ENCODE assay signal across 10 cellular contexts in the genomic region with DNA sequence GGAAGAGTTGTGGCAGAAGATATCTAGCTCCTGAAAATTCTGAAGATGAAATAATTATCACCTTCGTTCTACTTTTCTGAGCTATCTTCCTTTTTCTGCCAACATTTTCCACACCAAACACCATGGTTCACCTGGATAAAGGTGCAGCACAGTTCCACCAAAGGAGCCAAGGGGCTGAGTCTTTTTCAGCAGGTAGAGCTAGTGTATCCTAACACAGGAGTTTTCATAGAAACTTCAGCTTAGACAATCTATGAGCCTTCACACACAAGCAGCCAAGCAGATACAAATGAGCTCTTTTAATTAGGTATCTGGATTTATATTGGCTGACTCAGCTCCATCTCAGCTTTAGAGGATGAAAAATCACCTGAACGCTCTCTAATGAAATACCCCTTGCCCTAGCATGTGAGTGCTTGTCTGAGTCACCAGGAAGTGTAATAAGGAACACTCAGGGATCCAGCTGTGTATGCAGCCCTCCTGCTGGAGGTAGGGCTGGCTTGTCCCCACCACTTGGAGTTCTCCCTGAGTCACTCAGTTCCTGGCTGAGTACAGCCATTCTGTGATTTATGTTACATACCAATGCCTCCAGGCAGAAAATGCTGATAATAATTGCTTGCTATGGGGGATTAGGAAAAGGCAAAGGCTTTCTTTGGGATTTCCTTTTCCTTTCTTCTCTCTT.
DNase-seq lines count a peak whose midpoint lies in the region; ATAC-seq and TF ChIP-seq lines count a peak whose summit lies in the region.
"Had no signal": no experiment of that assay in that cellular context is flagged by ENCODE, and none has a peak within 500 bp of the region (broad histone marks: within the 10 kb centered on the region; RNA-seq: fewer than 3 reads in every experiment).

No MANE protein-coding gene starts in this region.

- no peak overlapping the region for H3K4me3 Mint-ChIP-seq in GM23338

- DNase-seq in A172 (ENCODE audit: low spot score): peak; percentile 100
- DNase-seq in GM23338 (ENCODE audit: low spot score): peak; percentile 52
- peak; percentile 29 to 43 for DNase-seq in SJCRH30
- DNase-seq in glomerular visceral epithelial cell (ENCODE audit: extremely low spot score): peak; percentile 96
- no peak for DNase-seq in C1 segment of cervical spinal cord (lab: John Stamatoyannopoulos, UW)
- DNase-seq in NCI-H510A treated with DMSO at 0.1 percent for 48 hours (lab: John Stamatoyannopoulos, UW): no peak
- no peak for DNase-seq in pons (ENCODE audit: low spot score)
- no peak for DNase-seq in activated CD4-positive, alpha-beta T cell treated with anti-CD3 and anti-CD28 coated beads for 4 hours
- DNase-seq: NCI-H1694 treated with DMSO at 0.1 percent for 48 hours had no signal

- no peaks in the 10 kb centered on the region for H3K36me3 ChIP-seq in GM23338 (ENCODE audit: insufficient read depth)
- H3K36me3 ChIP-seq in SJCRH30: no peaks in the 10 kb centered on the region

- peak; percentile 95 for ATAC-seq in GM23338

- peaks cover 3% of the 10 kb centered on the region; the same call in 1 of the 2 replicates for H3K9me2 ChIP-seq in GM23338 (ENCODE audit: insufficient read depth)

- H4K20me1 ChIP-seq in GM23338 (replicated peaks; ENCODE audit: insufficient read depth): no peaks in the 10 kb centered on the region

- H3K36me3 Mint-ChIP-seq in GM23338 (ENCODE audit: low read depth): no peaks in the 10 kb centered on the region

- no peak overlapping the region for H3K4me2 ChIP-seq in GM23338

- peak overlapping the region; percentile 44 for H3K27ac Mint-ChIP-seq in GM23338

- H3K4me3 ChIP-seq in GM23338 (no peak overlapping the region), SJCRH30 (no peak overlapping the region)

- no peaks in the 10 kb centered on the region for H3K9me3 Mint-ChIP-seq in GM23338

- no peaks in the 10 kb centered on the region for H3K79me2 ChIP-seq in GM23338 (replicated peaks; ENCODE audit: insufficient read depth)

- H3K4me1 Mint-ChIP-seq in GM23338: peaks cover 9% of the 10 kb centered on the region

- H3F3A ChIP-seq in GM23338 (replicated peaks; ENCODE audit: low read depth): no peaks in the 10 kb centered on the region

- H3K4me1 ChIP-seq in GM23338 (ENCODE audit: insufficient read depth): no peaks in the 10 kb centered on the region
- peaks cover 8% of the 10 kb centered on the region; the same call in 1 of the 2 replicates for H3K4me1 ChIP-seq in SJCRH30
- H3K4me1 ChIP-seq: Caco-2 had no signal

- H3K27me3 ChIP-seq in GM23338 (ENCODE audit: insufficient read depth) (no peaks in the 10 kb centered on the region), SJCRH30 (peaks cover 3% of the 10 kb centered on the region; the same call in 1 of the 2 replicates)

- peaks cover 2% of the 10 kb centered on the region for H3K27me3 Mint-ChIP-seq in GM23338 (ENCODE audit: insufficient read depth, low read depth, poor library complexity)

- TF ChIP-seq CTCF in GM23338 (conservative IDR thresholded peaks at IDR 0.05; ENCODE audit: low read depth in 2 of 2): no peak

- H3K9me3 ChIP-seq in SJCRH30 (replicated peaks): no peaks in the 10 kb centered on the region
- H3K9me3 ChIP-seq: Caco-2 had no signal

- no peak overlapping the region for H2AFZ ChIP-seq in GM23338

- H3K27ac ChIP-seq in GM23338 (ENCODE audit: low read depth) (no peak overlapping the region), SJCRH30 (no peak overlapping the region)

TF ChIP-seq in GM23338, 12 proteins besides CTCF, POLR2A, EP300 and RAD21:
- TF ChIP-seq, protein P1, sequence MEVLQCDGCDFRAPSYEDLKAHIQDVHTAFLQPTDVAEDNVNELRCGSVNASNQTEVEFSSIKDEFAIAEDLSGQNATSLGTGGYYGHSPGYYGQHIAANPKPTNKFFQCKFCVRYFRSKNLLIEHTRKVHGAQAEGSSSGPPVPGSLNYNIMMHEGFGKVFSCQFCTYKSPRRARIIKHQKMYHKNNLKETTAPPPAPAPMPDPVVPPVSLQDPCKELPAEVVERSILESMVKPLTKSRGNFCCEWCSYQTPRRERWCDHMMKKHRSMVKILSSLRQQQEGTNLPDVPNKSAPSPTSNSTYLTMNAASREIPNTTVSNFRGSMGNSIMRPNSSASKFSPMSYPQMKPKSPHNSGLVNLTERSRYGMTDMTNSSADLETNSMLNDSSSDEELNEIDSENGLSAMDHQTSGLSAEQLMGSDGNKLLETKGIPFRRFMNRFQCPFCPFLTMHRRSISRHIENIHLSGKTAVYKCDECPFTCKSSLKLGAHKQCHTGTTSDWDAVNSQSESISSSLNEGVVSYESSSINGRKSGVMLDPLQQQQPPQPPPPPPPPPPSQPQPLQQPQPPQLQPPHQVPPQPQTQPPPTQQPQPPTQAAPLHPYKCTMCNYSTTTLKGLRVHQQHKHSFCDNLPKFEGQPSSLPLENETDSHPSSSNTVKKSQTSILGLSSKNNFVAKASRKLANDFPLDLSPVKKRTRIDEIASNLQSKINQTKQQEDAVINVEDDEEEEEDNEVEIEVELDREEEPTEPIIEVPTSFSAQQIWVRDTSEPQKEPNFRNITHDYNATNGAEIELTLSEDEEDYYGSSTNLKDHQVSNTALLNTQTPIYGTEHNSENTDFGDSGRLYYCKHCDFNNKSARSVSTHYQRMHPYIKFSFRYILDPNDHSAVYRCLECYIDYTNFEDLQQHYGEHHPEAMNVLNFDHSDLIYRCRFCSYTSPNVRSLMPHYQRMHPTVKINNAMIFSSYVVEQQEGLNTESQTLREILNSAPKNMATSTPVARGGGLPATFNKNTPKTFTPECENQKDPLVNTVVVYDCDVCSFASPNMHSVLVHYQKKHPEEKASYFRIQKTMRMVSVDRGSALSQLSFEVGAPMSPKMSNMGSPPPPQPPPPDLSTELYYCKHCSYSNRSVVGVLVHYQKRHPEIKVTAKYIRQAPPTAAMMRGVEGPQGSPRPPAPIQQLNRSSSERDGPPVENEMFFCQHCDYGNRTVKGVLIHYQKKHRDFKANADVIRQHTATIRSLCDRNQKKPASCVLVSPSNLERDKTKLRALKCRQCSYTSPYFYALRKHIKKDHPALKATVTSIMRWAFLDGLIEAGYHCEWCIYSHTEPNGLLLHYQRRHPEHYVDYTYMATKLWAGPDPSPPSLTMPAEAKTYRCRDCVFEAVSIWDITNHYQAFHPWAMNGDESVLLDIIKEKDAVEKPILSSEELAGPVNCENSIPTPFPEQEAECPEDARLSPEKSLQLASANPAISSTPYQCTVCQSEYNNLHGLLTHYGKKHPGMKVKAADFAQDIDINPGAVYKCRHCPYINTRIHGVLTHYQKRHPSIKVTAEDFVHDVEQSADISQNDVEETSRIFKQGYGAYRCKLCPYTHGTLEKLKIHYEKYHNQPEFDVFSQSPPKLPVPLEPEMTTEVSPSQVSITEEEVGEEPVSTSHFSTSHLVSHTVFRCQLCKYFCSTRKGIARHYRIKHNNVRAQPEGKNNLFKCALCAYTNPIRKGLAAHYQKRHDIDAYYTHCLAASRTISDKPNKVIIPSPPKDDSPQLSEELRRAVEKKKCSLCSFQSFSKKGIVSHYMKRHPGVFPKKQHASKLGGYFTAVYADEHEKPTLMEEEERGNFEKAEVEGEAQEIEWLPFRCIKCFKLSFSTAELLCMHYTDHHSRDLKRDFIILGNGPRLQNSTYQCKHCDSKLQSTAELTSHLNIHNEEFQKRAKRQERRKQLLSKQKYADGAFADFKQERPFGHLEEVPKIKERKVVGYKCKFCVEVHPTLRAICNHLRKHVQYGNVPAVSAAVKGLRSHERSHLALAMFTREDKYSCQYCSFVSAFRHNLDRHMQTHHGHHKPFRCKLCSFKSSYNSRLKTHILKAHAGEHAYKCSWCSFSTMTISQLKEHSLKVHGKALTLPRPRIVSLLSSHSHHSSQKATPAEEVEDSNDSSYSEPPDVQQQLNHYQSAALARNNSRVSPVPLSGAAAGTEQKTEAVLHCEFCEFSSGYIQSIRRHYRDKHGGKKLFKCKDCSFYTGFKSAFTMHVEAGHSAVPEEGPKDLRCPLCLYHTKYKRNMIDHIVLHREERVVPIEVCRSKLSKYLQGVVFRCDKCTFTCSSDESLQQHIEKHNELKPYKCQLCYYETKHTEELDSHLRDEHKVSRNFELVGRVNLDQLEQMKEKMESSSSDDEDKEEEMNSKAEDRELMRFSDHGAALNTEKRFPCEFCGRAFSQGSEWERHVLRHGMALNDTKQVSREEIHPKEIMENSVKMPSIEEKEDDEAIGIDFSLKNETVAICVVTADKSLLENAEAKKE (CRISPR knock-in tag; IDR thresholded peaks at IDR 0.05): 0 out of 2 replicates have a peak, but pooled peaks have one; percentile 35
- TF ChIP-seq, protein P2, sequence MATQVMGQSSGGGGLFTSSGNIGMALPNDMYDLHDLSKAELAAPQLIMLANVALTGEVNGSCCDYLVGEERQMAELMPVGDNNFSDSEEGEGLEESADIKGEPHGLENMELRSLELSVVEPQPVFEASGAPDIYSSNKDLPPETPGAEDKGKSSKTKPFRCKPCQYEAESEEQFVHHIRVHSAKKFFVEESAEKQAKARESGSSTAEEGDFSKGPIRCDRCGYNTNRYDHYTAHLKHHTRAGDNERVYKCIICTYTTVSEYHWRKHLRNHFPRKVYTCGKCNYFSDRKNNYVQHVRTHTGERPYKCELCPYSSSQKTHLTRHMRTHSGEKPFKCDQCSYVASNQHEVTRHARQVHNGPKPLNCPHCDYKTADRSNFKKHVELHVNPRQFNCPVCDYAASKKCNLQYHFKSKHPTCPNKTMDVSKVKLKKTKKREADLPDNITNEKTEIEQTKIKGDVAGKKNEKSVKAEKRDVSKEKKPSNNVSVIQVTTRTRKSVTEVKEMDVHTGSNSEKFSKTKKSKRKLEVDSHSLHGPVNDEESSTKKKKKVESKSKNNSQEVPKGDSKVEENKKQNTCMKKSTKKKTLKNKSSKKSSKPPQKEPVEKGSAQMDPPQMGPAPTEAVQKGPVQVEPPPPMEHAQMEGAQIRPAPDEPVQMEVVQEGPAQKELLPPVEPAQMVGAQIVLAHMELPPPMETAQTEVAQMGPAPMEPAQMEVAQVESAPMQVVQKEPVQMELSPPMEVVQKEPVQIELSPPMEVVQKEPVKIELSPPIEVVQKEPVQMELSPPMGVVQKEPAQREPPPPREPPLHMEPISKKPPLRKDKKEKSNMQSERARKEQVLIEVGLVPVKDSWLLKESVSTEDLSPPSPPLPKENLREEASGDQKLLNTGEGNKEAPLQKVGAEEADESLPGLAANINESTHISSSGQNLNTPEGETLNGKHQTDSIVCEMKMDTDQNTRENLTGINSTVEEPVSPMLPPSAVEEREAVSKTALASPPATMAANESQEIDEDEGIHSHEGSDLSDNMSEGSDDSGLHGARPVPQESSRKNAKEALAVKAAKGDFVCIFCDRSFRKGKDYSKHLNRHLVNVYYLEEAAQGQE (IDR thresholded peaks at IDR 0.05; ENCODE audit: unreplicated experiment): no peak

Comparison
In these comparisons a context has a peak if more than half of its experiments do, and no peak if none do; other contexts are left out.
1. DNase-seq: peak in A172 (single experiment), GM23338 (single experiment), SJCRH30 (2 of 2) and glomerular visceral epithelial cell (single experiment); none in C1 segment of cervical spinal cord (0 of 14), NCI-H510A treated with DMSO at 0.1 percent for 48 hours (single experiment), pons (single experiment) and activated CD4-positive, alpha-beta T cell treated with anti-CD3 and anti-CD28 coated beads for 4 hours (0 of 2).